2 cellular contexts compared by ENCODE assay signal in genomic region chr19:49146408-49146770, GRCh38.
A peak's percentile ranks its signal among the peaks of the same experiment; 100 is the strongest.
TF ChIP-seq lines count a peak whose summit lies in the region.

No MANE protein-coding gene starts in this region.

TF ChIP-seq in Ishikawa, 13 proteins besides CTCF, POLR2A, EP300 and RAD21:
- 0 out of 2 replicates have a peak, but pooled peaks have one; percentile 6 for TF ChIP-seq ZBTB7A (IDR thresholded peaks at IDR 0.05; ENCODE audit: low read depth)

TF ChIP-seq in HepG2, 621 proteins besides CTCF, POLR2A, EP300 and RAD21:
- 0 out of 2 replicates have a peak, but pooled peaks have one; percentile 7 for TF ChIP-seq ZBTB4 (CRISPR knock-in tag; IDR thresholded peaks at IDR 0.05; ENCODE audit: borderline replicate concordance)
